7 cellular contexts compared by ENCODE assay signal in genomic region chr11:76919887-76920746, GRCh38. TPM values are rescaled to one million over a fixed set of nuclear protein-coding genes. Genes with fewer than 3 reads are reported as not detected.
DNase-seq lines count a peak whose midpoint lies in the region; ATAC-seq and TF ChIP-seq lines count a peak whose summit lies in the region.

No MANE protein-coding gene starts in this region.

- CTCF ChIA-PET in activated CD4-positive, alpha-beta memory T cell treated with anti-CD3 and anti-CD28 coated beads, Interleukin-2, amount 10 ng/mL, durations not matched to agents 7 days and 5 days (lab: Charles Lee): interaction anchor here (0.6 to 6.2 kb wide), 46 partner anchors 9 to 536 kb away, joined by 3 to 110 read pairs (median 5); no protein-coding TSS in a partner anchor

- H3K4me3 ChIP-seq in lung: no peak overlapping the region

- no peak overlapping the region for H3K4me3 Mint-ChIP-seq in activated CD4-positive, alpha-beta memory T cell treated with anti-CD3 and anti-CD28 coated beads, Interleukin-2, amount 10 ng/mL, durations not matched to agents 7 days and 5 days

- H3K27ac ChIP-seq in lung (ENCODE audit: low read depth in 1 of 2, low read length in 1 of 2): no peak overlapping the region

- no peaks in the 10 kb centered on the region for H3K36me3 ChIP-seq in lung (ENCODE audit: control insufficient read depth in 2 of 2, insufficient read depth in 2 of 2, low read length in 2 of 2)

- no peaks in the 10 kb centered on the region for H3K27me3 ChIP-seq in lung (ENCODE audit: control insufficient read depth, insufficient read depth)

- no peaks in the 10 kb centered on the region for H3K9me3 Mint-ChIP-seq in activated CD4-positive, alpha-beta memory T cell treated with anti-CD3 and anti-CD28 coated beads, Interleukin-2, amount 10 ng/mL, durations not matched to agents 7 days and 5 days

- H3K27me3 Mint-ChIP-seq in activated CD4-positive, alpha-beta memory T cell treated with anti-CD3 and anti-CD28 coated beads, Interleukin-2, amount 10 ng/mL, durations not matched to agents 7 days and 5 days: no peaks in the 10 kb centered on the region

- in situ Hi-C loops in GM13976 (cut with MboI; ENCODE audit: low sequenced_read_pairs, unreplicated experiment): loop anchor here (10.0 kb wide), 1 partner anchor 105 kb away; no protein-coding TSS in a partner anchor

- DNase-seq in GM13976 (ENCODE audit: low spot score) (peak; percentile 56), HS-27A (ENCODE audit: low read depth) (peak; percentile 63), NCI-H82 treated with DMSO at 0.1 percent for 48 hours (lab: John Stamatoyannopoulos, UW; ENCODE audit: unreplicated experiment) (peak; percentile 55), ecto neural progenitor cell (ENCODE audit: low spot score) (peak; percentile 66), lung (ENCODE audit: low spot score) (peak; percentile 81)
- DNase-seq in activated CD4-positive, alpha-beta memory T cell treated with anti-CD3 and anti-CD28 coated beads, Interleukin-2, amount 10 ng/mL, durations not matched to agents 7 days and 5 days: peak; percentile 58
- DNase-seq in stimulated activated CD4-positive, alpha-beta T cell treated with anti-CD3 and anti-CD28 coated beads, TNF-alpha, amount 100 ng/mL, for 4 hours (ENCODE audit: low read depth in 3 of 3): peak; percentile 3 to 30 (median 4)

- POLR2A ChIA-PET in activated CD4-positive, alpha-beta memory T cell treated with anti-CD3 and anti-CD28 coated beads, Interleukin-2, amount 10 ng/mL, durations not matched to agents 7 days and 5 days (lab: Charles Lee): interaction anchor here (0.6 kb wide), 1 partner anchor 111 kb away, joined by 3 read pairs; no protein-coding TSS in a partner anchor

- TF ChIP-seq CTCF in GM13976 (IDR thresholded peaks at IDR 0.05; ENCODE audit: borderline replicate concordance, control extremely low read depth, extremely low read depth, insufficient read depth, missing control alignments): peak; percentile 59
- peak; percentile 84 for TF ChIP-seq CTCF in lung (IDR thresholded peaks at IDR 0.05; ENCODE audit: control extremely low read depth, extremely low read depth)

- no peak overlapping the region for H3K27ac Mint-ChIP-seq in activated CD4-positive, alpha-beta memory T cell treated with anti-CD3 and anti-CD28 coated beads, Interleukin-2, amount 10 ng/mL, durations not matched to agents 7 days and 5 days

- no peaks in the 10 kb centered on the region for H3K9me3 ChIP-seq in lung (ENCODE audit: control insufficient read depth in 2 of 2, insufficient read depth in 1 of 2, low read length in 1 of 2)

- no peaks in the 10 kb centered on the region for H3K36me3 Mint-ChIP-seq in activated CD4-positive, alpha-beta memory T cell treated with anti-CD3 and anti-CD28 coated beads, Interleukin-2, amount 10 ng/mL, durations not matched to agents 7 days and 5 days (ENCODE audit: low read depth)

- peaks cover 0 to 3% of the 10 kb centered on the region in 2 donors for H3K4me1 ChIP-seq in lung (ENCODE audit: control insufficient read depth in 2 of 2, insufficient read depth in 2 of 2, low read length in 2 of 2)

- ATAC-seq in lung (ENCODE audit: insufficient read depth, low FRiP score): peak; percentile 85

- peaks cover 12% of the 10 kb centered on the region for H3K4me1 Mint-ChIP-seq in activated CD4-positive, alpha-beta memory T cell treated with anti-CD3 and anti-CD28 coated beads, Interleukin-2, amount 10 ng/mL, durations not matched to agents 7 days and 5 days

- WGBS in lung, 2 donors: 37 to 42% methylated on average over 7 of the region's 7 CpGs

RNA-seq across cellular contexts. Expression of gene ACER3, which starts 59.4 kb away (rescaled TPM):
- total RNA-seq in activated CD4-positive, alpha-beta memory T cell treated with anti-CD3 and anti-CD28 coated beads, Interleukin-2, amount 10 ng/mL, durations not matched to agents 7 days and 5 days: 10 to 100 TPM; 10.3 to 12.2 TPM
- 10 to 100 TPM; 14.4 to 37.0 TPM for total RNA-seq in lung
- 10 to 100 TPM in 1 of 2 donors, 1 to 10 TPM in 1; 7.9 to 11.1 TPM for polyA plus RNA-seq in lung

Comparison
In these comparisons a context has a peak if more than half of its experiments do, and no peak if none do; other contexts are left out.
1. DNase-seq: peak in every context shown above with its lines; median percentile 81 in lung; 66 in ecto neural progenitor cell; 63 in HS-27A; 58 in activated CD4-positive, alpha-beta memory T cell treated with anti-CD3 and anti-CD28 coated beads, Interleukin-2, amount 10 ng/mL, durations not matched to agents 7 days and 5 days; 56 in GM13976; 55 in NCI-H82 treated with DMSO at 0.1 percent for 48 hours; 4 in stimulated activated CD4-positive, alpha-beta T cell treated with anti-CD3 and anti-CD28 coated beads, TNF-alpha, amount 100 ng/mL, for 4 hours.